Comparison of ENCODE assay signal across 21 cellular contexts in the genomic region with DNA sequence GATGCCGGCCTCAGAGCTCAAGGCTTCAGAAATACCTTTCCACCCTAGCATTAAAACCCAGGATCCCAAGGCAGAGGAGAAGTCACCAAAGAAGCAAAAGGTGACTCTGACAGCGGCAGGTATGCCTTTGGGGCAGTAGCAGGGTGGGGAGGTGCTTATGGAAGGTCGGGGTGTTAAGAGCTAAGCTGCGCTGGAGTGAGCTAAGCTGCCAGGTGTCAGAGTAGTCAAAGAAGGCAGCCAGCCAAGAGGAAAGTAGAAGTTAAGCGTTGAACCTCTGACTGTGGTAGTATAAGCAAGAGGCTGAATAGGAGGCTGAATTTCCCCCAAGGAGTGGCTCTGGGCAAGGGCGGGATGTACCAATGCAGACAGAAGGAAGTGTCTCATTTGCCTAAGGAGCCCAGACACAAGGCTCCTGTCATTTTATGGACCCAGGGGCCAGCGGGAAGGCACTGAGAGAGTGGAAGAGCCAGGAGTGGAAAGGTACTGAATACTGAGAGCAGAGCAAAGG.
A peak's percentile ranks its signal among the peaks of the same experiment; 100 is the strongest.
DNase-seq lines count a peak whose midpoint lies in the region; ATAC-seq and TF ChIP-seq lines count a peak whose summit lies in the region.
"Had no signal": no experiment of that assay in that cellular context is flagged by ENCODE, and none has a peak within 500 bp of the region (broad histone marks: within the 10 kb centered on the region; RNA-seq: fewer than 3 reads in every experiment).

No MANE protein-coding gene starts in this region.

- TF ChIP-seq CTCF in nephron progenitor cell (IDR thresholded peaks at IDR 0.05) (no peak), GM13976 (IDR thresholded peaks at IDR 0.05; ENCODE audit: borderline replicate concordance, control extremely low read depth, extremely low read depth, insufficient read depth, missing control alignments) (no peak)

- H3K9me3 Mint-ChIP-seq in nephron progenitor cell = no peaks in the 10 kb centered on the region
- H3K9me3 Mint-ChIP-seq: CD4-positive, alpha-beta T cell; IgD-negative memory B cell had no signal

- no peak for ATAC-seq in GM21786 (IDR thresholded peaks at IDR 0.05; ENCODE audit: unreplicated experiment)

- H3K4me3 Mint-ChIP-seq in nephron progenitor cell = no peak overlapping the region
- H3K4me3 Mint-ChIP-seq: CD4-positive, alpha-beta T cell; IgD-negative memory B cell had no signal

- in situ Hi-C loops in HAP-1 (cut with MboI; ENCODE audit: low sequenced_read_pairs) = no loop called here
- in situ Hi-C loops in GM13976 (cut with MboI; ENCODE audit: low sequenced_read_pairs, unreplicated experiment) = no loop called here

- peak overlapping the region; percentile 84 for H3K27ac Mint-ChIP-seq in nephron progenitor cell
- H3K27ac Mint-ChIP-seq: CD4-positive, alpha-beta T cell; IgD-negative memory B cell had no signal

- peaks cover 20% of the 10 kb centered on the region for H3K27me3 Mint-ChIP-seq in nephron progenitor cell (ENCODE audit: low read depth, poor library complexity)
- H3K27me3 Mint-ChIP-seq: IgD-negative memory B cell had no signal

- H3K4me1 ChIP-seq in HAP-1 = no peaks in the 10 kb centered on the region
- H3K4me1 ChIP-seq: BLaER1 had no signal

- H3K4me1 Mint-ChIP-seq in nephron progenitor cell = peaks cover 13% of the 10 kb centered on the region
- H3K4me1 Mint-ChIP-seq: IgD-negative memory B cell had no signal

- 0 out of 2 replicates have a peak, but pooled peaks cover 2% of the 10 kb centered on the region for H3K9me3 ChIP-seq in HAP-1
- H3K9me3 ChIP-seq: BLaER1, SK-N-SH had no signal

- no peak overlapping the region for H3K4me3 ChIP-seq in HAP-1
- H3K4me3 ChIP-seq: BLaER1 had no signal

- no peaks in the 10 kb centered on the region for H3K36me3 ChIP-seq in HAP-1 (replicated peaks)
- H3K36me3 ChIP-seq: BLaER1 had no signal

- H3K36me3 Mint-ChIP-seq in nephron progenitor cell (ENCODE audit: low read depth) = no peaks in the 10 kb centered on the region

- H3K27me3 ChIP-seq in HAP-1 (ENCODE audit: low read depth) = no peaks in the 10 kb centered on the region
- H3K27me3 ChIP-seq: BLaER1 had no signal

- DNase-seq in DMS 273 (lab: John Stamatoyannopoulos, UW; ENCODE audit: unreplicated experiment) = peak; percentile 10
- DNase-seq in DMS 273 treated with DMSO at 0.1 percent for 48 hours (lab: John Stamatoyannopoulos, UW) = no peak
- DNase-seq in NCI-H2107 (lab: John Stamatoyannopoulos, UW) = peak; percentile 28
- DNase-seq in ecto neural progenitor cell (ENCODE audit: low spot score) = peak; percentile 30
- no peak for DNase-seq in nephron progenitor cell
- DNase-seq in HAP-1 (ENCODE audit: low spot score in 2 of 2) = no peak
- DNase-seq in GM13976 (ENCODE audit: low spot score) = no peak
- DNase-seq: ACHN; CD4-positive, alpha-beta T cell; COR-L47; NCI-H1417; NCI-H1694 treated with DMSO at 0.1 percent for 48 hours; NCI-H2081 treated with DMSO at 0.1 percent for 48 hours; NCI-H446 treated with DMSO at 0.1 percent for 48 hours; NCI-H526 treated with DMSO at 0.1 percent for 48 hours; NK-92 treated with Interleukin-12 subunit alpha and Interleukin-12 subunit beta, amount 100 ng/mL, for 24 hours; SIG-M5; SK-N-SH had no signal

Comparison
In these comparisons a context has a peak if more than half of its experiments do, and no peak if none do; other contexts are left out.
1. DNase-seq: peak in DMS 273 (single experiment), NCI-H2107 (single experiment) and ecto neural progenitor cell (single experiment); none in DMS 273 treated with DMSO at 0.1 percent for 48 hours (single experiment), nephron progenitor cell (single experiment), HAP-1 (0 of 2) and GM13976 (single experiment).